In the genomic region with DNA sequence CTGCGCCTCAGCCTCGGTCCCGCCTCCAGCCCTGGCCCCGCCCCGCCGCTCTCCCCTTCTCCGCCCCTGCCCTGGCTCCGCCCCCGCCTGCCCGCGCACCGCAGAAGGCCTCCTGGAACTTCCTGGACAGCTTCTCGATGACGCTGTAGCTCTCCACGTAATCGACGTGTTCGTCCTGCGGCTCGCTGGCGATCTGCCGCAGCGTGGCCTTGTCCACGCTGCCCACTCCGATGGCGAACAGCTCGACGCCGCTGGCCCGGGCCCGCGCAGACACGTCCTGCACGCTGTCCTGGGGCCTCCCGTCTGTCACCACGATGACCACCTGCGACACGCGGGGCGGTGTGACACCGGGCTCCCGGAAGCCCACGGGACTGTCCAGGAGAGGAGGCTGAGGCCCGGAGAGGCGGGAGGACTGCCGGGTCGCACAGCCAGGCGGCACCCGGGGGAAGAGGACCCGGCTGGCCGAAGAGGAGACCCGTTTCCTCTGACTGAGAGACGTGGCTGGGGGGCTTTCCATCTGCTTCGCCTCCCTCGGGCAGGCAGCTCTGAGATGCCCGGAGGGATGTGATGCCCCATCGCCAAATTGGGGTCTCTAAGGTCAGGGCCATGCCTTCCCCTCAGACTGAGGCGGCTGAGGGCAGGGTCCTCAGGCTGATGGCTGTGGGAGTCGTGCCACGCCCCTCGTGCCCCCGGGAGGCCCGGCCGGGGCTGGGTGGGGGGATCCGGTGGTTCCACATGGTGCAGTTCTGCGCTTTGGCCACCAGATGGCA, we compare ENCODE assay signal across 8 cellular contexts. TPM values are rescaled to one million over a fixed set of nuclear protein-coding genes. Genes with fewer than 3 reads are reported as not detected.
DNase-seq lines count a peak whose midpoint lies in the region; ATAC-seq and TF ChIP-seq lines count a peak whose summit lies in the region.

No MANE protein-coding gene starts in this region.

- CTCF ChIA-PET in activated CD4-positive, alpha-beta T cell treated with anti-CD3 and anti-CD28 coated beads for 36 hours (lab: Charles Lee), result interaction anchor here (0.6 to 5.5 kb wide), 28 partner anchors 10 to 1595 kb away, joined by 3 to 229 read pairs (median 5); a partner anchor contains a TSS

- H3K4me3 ChIP-seq in choroid plexus epithelial cell (ENCODE audit: low read depth, low read length), result peak overlapping the region; percentile 58

- H3K4me1 Mint-ChIP-seq in activated CD4-positive, alpha-beta T cell treated with anti-CD3 and anti-CD28 coated beads for 36 hours, result peaks cover 19% of the 10 kb centered on the region

- H3K9me3 Mint-ChIP-seq in activated CD4-positive, alpha-beta T cell treated with anti-CD3 and anti-CD28 coated beads for 36 hours (ENCODE audit: low read depth), result peaks cover 6% of the 10 kb centered on the region

- H3K36me3 Mint-ChIP-seq in activated CD4-positive, alpha-beta T cell treated with anti-CD3 and anti-CD28 coated beads for 36 hours (ENCODE audit: low read depth), result peaks cover 4% of the 10 kb centered on the region

- peak overlapping the region; percentile 94 for H3K27ac Mint-ChIP-seq in activated CD4-positive, alpha-beta T cell treated with anti-CD3 and anti-CD28 coated beads for 36 hours

- TF ChIP-seq CTCF in 22Rv1 (IDR thresholded peaks at IDR 0.05) (peak; percentile 89), choroid plexus epithelial cell (conservative IDR thresholded peaks at IDR 0.05; ENCODE audit: low read depth, low read length) (peak; percentile 90)

- H3K4me3 Mint-ChIP-seq in activated CD4-positive, alpha-beta T cell treated with anti-CD3 and anti-CD28 coated beads for 36 hours, result peak overlapping the region; percentile 84

- intact Hi-C loops in activated CD4-positive, alpha-beta T cell treated with anti-CD3 and anti-CD28 coated beads for 36 hours (cut with DNase I, micrococcal nuclease), result loop anchor here (1.0 to 10.0 kb wide), 22 partner anchors 24 to 1832 kb away; a partner anchor contains a TSS

- H3K27me3 Mint-ChIP-seq in activated CD4-positive, alpha-beta T cell treated with anti-CD3 and anti-CD28 coated beads for 36 hours, result no peaks in the 10 kb centered on the region

- peak overlapping the region; percentile 86 for H3K27ac ChIP-seq in 22Rv1

- ATAC-seq in GM18517 (IDR thresholded peaks at IDR 0.05; ENCODE audit: unreplicated experiment) (peak; percentile 47), HG03045 (IDR thresholded peaks at IDR 0.05; ENCODE audit: unreplicated experiment) (peak; percentile 49), left lobe of liver (peak; percentile 81)
- ATAC-seq in activated CD4-positive, alpha-beta T cell treated with anti-CD3 and anti-CD28 coated beads for 36 hours, result peak; percentile 66

- peak; percentile 99 for DNase-seq in NCI-H2227 (lab: John Stamatoyannopoulos, UW; ENCODE audit: unreplicated experiment)
- DNase-seq in activated CD4-positive, alpha-beta T cell treated with anti-CD3 and anti-CD28 coated beads for 36 hours, result peak; percentile 91
- peak; percentile 99 for DNase-seq in choroid plexus epithelial cell (ENCODE audit: low read depth)
- DNase-seq in left lobe of liver (ENCODE audit: low spot score), result peak; percentile 87
- DNase-seq in stimulated activated CD4-positive, alpha-beta T cell treated with anti-CD3 and anti-CD28 coated beads, Interleukin-2, amount 100 ng/mL, for 24 hours, result peak; percentile 86 to 89

- POLR2A ChIA-PET in activated CD4-positive, alpha-beta T cell treated with anti-CD3 and anti-CD28 coated beads for 36 hours (lab: Charles Lee), result interaction anchor here (0.5 to 2.2 kb wide), 8 partner anchors 13 to 1537 kb away, joined by 3 to 14 read pairs (median 4); a partner anchor contains a TSS

RNA-seq across cellular contexts. Expression of a gene that starts 4.6 kb away (rescaled TPM):
- under 1 TPM; 0.32 to 0.43 TPM for total RNA-seq in activated CD4-positive, alpha-beta T cell treated with anti-CD3 and anti-CD28 coated beads for 36 hours
- total RNA-seq in left lobe of liver, result not detected

RNA-seq across cellular contexts. Expression of a gene that starts 38.8 kb away (rescaled TPM):
- 100 to 1,000 TPM; 174 to 214 TPM for total RNA-seq in activated CD4-positive, alpha-beta T cell treated with anti-CD3 and anti-CD28 coated beads for 36 hours
- 22.3 TPM for total RNA-seq in left lobe of liver

Comparison
In these comparisons a context has a peak if more than half of its experiments do, and no peak if none do; other contexts are left out.
1. Peak in every context shown above with its lines: DNase-seq, ATAC-seq, H3K4me3 ChIP-seq and H3K27ac ChIP-seq.